Comparison of ENCODE assay signal across 22 cellular contexts in genomic region chr21:39669485-39669884, GRCh38. TPM values are rescaled to one million over a fixed set of nuclear protein-coding genes. Genes with fewer than 3 reads are reported as not detected.
A peak's percentile ranks its signal among the peaks of the same experiment; 100 is the strongest.
DNase-seq lines count a peak whose midpoint lies in the region; ATAC-seq and TF ChIP-seq lines count a peak whose summit lies in the region.
"Had no signal": no experiment of that assay in that cellular context is flagged by ENCODE, and none has a peak within 500 bp of the region (broad histone marks: within the 10 kb centered on the region; RNA-seq: fewer than 3 reads in every experiment).

No MANE protein-coding gene starts in this region.

- no peak for TF ChIP-seq CTCF in osteocyte (IDR thresholded peaks at IDR 0.05)
- no peak for TF ChIP-seq CTCF in CD8-positive, alpha-beta T cell (IDR thresholded peaks at IDR 0.05)

- CTCF ChIA-PET in CD8-positive, alpha-beta T cell (lab: Charles Lee): no interaction called here

- H3K4me1 Mint-ChIP-seq in activated T-helper 1 cell treated with anti-CD3 and anti-CD28 coated beads, Interleukin-12 subunit alpha, Interleukin-12 subunit beta, Interleukin-2, Interleukin-4 antibody, amounts not matched to agents 30 ng/mL and 10 ng/mL and 1 ng/mL, durations not matched to agents 14 hours and 24 hours and 36 hours (ENCODE audit: low read depth): no peaks in the 10 kb centered on the region
- H3K4me1 Mint-ChIP-seq in osteocyte (ENCODE audit: unreplicated experiment): no peaks in the 10 kb centered on the region
- no peaks in the 10 kb centered on the region for H3K4me1 Mint-ChIP-seq in CD8-positive, alpha-beta T cell (ENCODE audit: low read depth)
- H3K4me1 Mint-ChIP-seq: activated naive CD4-positive, alpha-beta T cell treated with anti-CD3 and anti-CD28 coated beads, Interleukin-2, amount 50 U/mL, for 24 hours; central memory CD8-positive, alpha-beta T cell; natural killer cell; stimulated activated naive B cell treated with anti-CD40 and anti-IgM and Interleukin-4, amounts not matched to agents 10 μg/mL and 1 μg/mL and 100 μg/mL, for 72 hours had no signal

- no peaks in the 10 kb centered on the region for H3K9me3 Mint-ChIP-seq in activated T-helper 1 cell treated with anti-CD3 and anti-CD28 coated beads, Interleukin-12 subunit alpha, Interleukin-12 subunit beta, Interleukin-2, Interleukin-4 antibody, amounts not matched to agents 30 ng/mL and 10 ng/mL and 1 ng/mL, durations not matched to agents 14 hours and 24 hours and 36 hours
- H3K9me3 Mint-ChIP-seq in osteocyte (ENCODE audit: unreplicated experiment): no peaks in the 10 kb centered on the region
- H3K9me3 Mint-ChIP-seq in CD8-positive, alpha-beta T cell: no peaks in the 10 kb centered on the region
- H3K9me3 Mint-ChIP-seq: activated naive CD4-positive, alpha-beta T cell treated with anti-CD3 and anti-CD28 coated beads, Interleukin-2, amount 50 U/mL, for 24 hours; natural killer cell; stimulated activated naive B cell treated with anti-CD40 and anti-IgM and Interleukin-4, amounts not matched to agents 10 μg/mL and 1 μg/mL and 100 μg/mL, for 72 hours had no signal

- no peak overlapping the region for H3K27ac ChIP-seq in CD8-positive, alpha-beta T cell (ENCODE audit: low read depth, low read length)
- H3K27ac ChIP-seq: ascending aorta; BLaER1 treated with 17β-estradiol and CSF1 and Interleukin-3, amounts not matched to agents 10 nM and 100 nM; dorsolateral prefrontal cortex had no signal

- no peaks in the 10 kb centered on the region for H3K9me3 ChIP-seq in CD8-positive, alpha-beta T cell (ENCODE audit: low read length)
- H3K9me3 ChIP-seq: ascending aorta; BLaER1 treated with 17β-estradiol and CSF1 and Interleukin-3, amounts not matched to agents 10 nM and 100 nM had no signal

- no peaks in the 10 kb centered on the region for H3K27me3 Mint-ChIP-seq in activated T-helper 1 cell treated with anti-CD3 and anti-CD28 coated beads, Interleukin-12 subunit alpha, Interleukin-12 subunit beta, Interleukin-2, Interleukin-4 antibody, amounts not matched to agents 30 ng/mL and 10 ng/mL and 1 ng/mL, durations not matched to agents 14 hours and 24 hours and 36 hours (ENCODE audit: insufficient read depth)
- H3K27me3 Mint-ChIP-seq in osteocyte (ENCODE audit: unreplicated experiment): no peaks in the 10 kb centered on the region
- H3K27me3 Mint-ChIP-seq in CD8-positive, alpha-beta T cell (ENCODE audit: low read depth): peaks cover 8% of the 10 kb centered on the region

- intact Hi-C loops in activated T-helper 1 cell treated with anti-CD3 and anti-CD28 coated beads, Interleukin-12 subunit alpha, Interleukin-12 subunit beta, Interleukin-2, Interleukin-4 antibody, amounts not matched to agents 30 ng/mL and 10 ng/mL and 1 ng/mL, durations not matched to agents 14 hours and 24 hours and 36 hours (cut with micrococcal nuclease): no loop called here
- intact Hi-C loops in CD8-positive, alpha-beta T cell (cut with DNase I, micrococcal nuclease): no loop called here

- POLR2A ChIA-PET in CD8-positive, alpha-beta T cell (lab: Charles Lee): no interaction called here

- ATAC-seq in CD8-positive, alpha-beta T cell: no peak
- no peak for ATAC-seq in HG03442 (IDR thresholded peaks at IDR 0.05; ENCODE audit: unreplicated experiment)
- no peak for ATAC-seq in HG03460 (IDR thresholded peaks at IDR 0.05; ENCODE audit: unreplicated experiment)
- ATAC-seq: natural killer cell; stimulated activated naive B cell treated with anti-CD40 and anti-IgM and Interleukin-4, amounts not matched to agents 10 μg/mL and 1 μg/mL and 100 μg/mL, for 72 hours had no signal

- H3K4me3 Mint-ChIP-seq in activated T-helper 1 cell treated with anti-CD3 and anti-CD28 coated beads, Interleukin-12 subunit alpha, Interleukin-12 subunit beta, Interleukin-2, Interleukin-4 antibody, amounts not matched to agents 30 ng/mL and 10 ng/mL and 1 ng/mL, durations not matched to agents 14 hours and 24 hours and 36 hours: no peak overlapping the region
- no peak overlapping the region for H3K4me3 Mint-ChIP-seq in osteocyte (ENCODE audit: unreplicated experiment)
- no peak overlapping the region for H3K4me3 Mint-ChIP-seq in CD8-positive, alpha-beta T cell
- H3K4me3 Mint-ChIP-seq: activated naive CD4-positive, alpha-beta T cell treated with anti-CD3 and anti-CD28 coated beads, Interleukin-2, amount 50 U/mL, for 24 hours; central memory CD8-positive, alpha-beta T cell; natural killer cell; stimulated activated naive B cell treated with anti-CD40 and anti-IgM and Interleukin-4, amounts not matched to agents 10 μg/mL and 1 μg/mL and 100 μg/mL, for 72 hours had no signal

- peak overlapping the region; percentile 8 for H3K27ac Mint-ChIP-seq in activated T-helper 1 cell treated with anti-CD3 and anti-CD28 coated beads, Interleukin-12 subunit alpha, Interleukin-12 subunit beta, Interleukin-2, Interleukin-4 antibody, amounts not matched to agents 30 ng/mL and 10 ng/mL and 1 ng/mL, durations not matched to agents 14 hours and 24 hours and 36 hours
- H3K27ac Mint-ChIP-seq in osteocyte (ENCODE audit: unreplicated experiment): no peak overlapping the region
- H3K27ac Mint-ChIP-seq in CD8-positive, alpha-beta T cell: no peak overlapping the region
- H3K27ac Mint-ChIP-seq: activated naive CD4-positive, alpha-beta T cell treated with anti-CD3 and anti-CD28 coated beads, Interleukin-2, amount 50 U/mL, for 24 hours; natural killer cell; stimulated activated naive B cell treated with anti-CD40 and anti-IgM and Interleukin-4, amounts not matched to agents 10 μg/mL and 1 μg/mL and 100 μg/mL, for 72 hours had no signal

- H3K4me3 ChIP-seq in CD8-positive, alpha-beta T cell (ENCODE audit: low read depth, low read length): no peak overlapping the region
- H3K4me3 ChIP-seq: ascending aorta; BLaER1 treated with 17β-estradiol and CSF1 and Interleukin-3, amounts not matched to agents 10 nM and 100 nM; dorsolateral prefrontal cortex had no signal

- H3K4me1 ChIP-seq in CD8-positive, alpha-beta T cell (ENCODE audit: insufficient read depth, low read length): no peaks in the 10 kb centered on the region
- H3K4me1 ChIP-seq: ascending aorta; BLaER1 treated with 17β-estradiol and CSF1 and Interleukin-3, amounts not matched to agents 10 nM and 100 nM had no signal

- no peaks in the 10 kb centered on the region for H3K36me3 ChIP-seq in CD8-positive, alpha-beta T cell (ENCODE audit: insufficient read depth, low read length)
- H3K36me3 ChIP-seq: ascending aorta; BLaER1 treated with 17β-estradiol and CSF1 and Interleukin-3, amounts not matched to agents 10 nM and 100 nM had no signal

- H3K36me3 Mint-ChIP-seq in activated T-helper 1 cell treated with anti-CD3 and anti-CD28 coated beads, Interleukin-12 subunit alpha, Interleukin-12 subunit beta, Interleukin-2, Interleukin-4 antibody, amounts not matched to agents 30 ng/mL and 10 ng/mL and 1 ng/mL, durations not matched to agents 14 hours and 24 hours and 36 hours (ENCODE audit: low read depth): no peaks in the 10 kb centered on the region
- H3K36me3 Mint-ChIP-seq in osteocyte (ENCODE audit: unreplicated experiment): no peaks in the 10 kb centered on the region
- no peaks in the 10 kb centered on the region for H3K36me3 Mint-ChIP-seq in CD8-positive, alpha-beta T cell
- H3K36me3 Mint-ChIP-seq: activated naive CD4-positive, alpha-beta T cell treated with anti-CD3 and anti-CD28 coated beads, Interleukin-2, amount 50 U/mL, for 24 hours; natural killer cell; stimulated activated naive B cell treated with anti-CD40 and anti-IgM and Interleukin-4, amounts not matched to agents 10 μg/mL and 1 μg/mL and 100 μg/mL, for 72 hours had no signal

- peak; percentile 46 for DNase-seq in DMS53 treated with DMSO at 0.1 percent for 48 hours (lab: John Stamatoyannopoulos, UW; ENCODE audit: unreplicated experiment)
- DNase-seq in NCI-H2029 treated with DMSO at 0.1 percent for 48 hours (lab: John Stamatoyannopoulos, UW): peak; percentile 73
- DNase-seq in activated T-helper 1 cell treated with anti-CD3 and anti-CD28 coated beads, Interleukin-12 subunit alpha, Interleukin-12 subunit beta, Interleukin-2, Interleukin-4 antibody, amounts not matched to agents 30 ng/mL and 10 ng/mL and 1 ng/mL, durations not matched to agents 14 hours and 24 hours and 36 hours (ENCODE audit: low spot score): no peak
- peak; percentile 54 for DNase-seq in osteocyte (ENCODE audit: extremely low spot score, unreplicated experiment)
- no peak for DNase-seq in CD8-positive, alpha-beta T cell
- DNase-seq in NCI-H510A treated with DMSO at 0.1 percent for 48 hours (lab: John Stamatoyannopoulos, UW): no peak
- DNase-seq: ACHN; activated CD4-positive, alpha-beta T cell treated with anti-CD3 and anti-CD28 coated beads, Interleukin-2, amount 50 U/mL, for 1 hour; dorsolateral prefrontal cortex; natural killer cell; NCI-H1048; NCI-H510A; retina; stimulated activated CD4-positive, alpha-beta T cell treated with anti-CD3 and anti-CD28 coated beads, Interleukin-4, amount 100 ng/mL, for 24 hours; stimulated activated naive B cell treated with anti-CD40 and anti-IgM and Interleukin-4, amounts not matched to agents 10 μg/mL and 1 μg/mL and 100 μg/mL, for 72 hours had no signal

- H3K27me3 ChIP-seq in CD8-positive, alpha-beta T cell (ENCODE audit: insufficient read depth, low read length): no peaks in the 10 kb centered on the region
- H3K27me3 ChIP-seq: ascending aorta; BLaER1 treated with 17β-estradiol and CSF1 and Interleukin-3, amounts not matched to agents 10 nM and 100 nM had no signal

RNA-seq across cellular contexts. Expression of gene B3GALT5, which starts 56.7 kb away (rescaled TPM):
- not detected in 2 replicates for total RNA-seq in activated T-helper 1 cell treated with anti-CD3 and anti-CD28 coated beads, Interleukin-12 subunit alpha, Interleukin-12 subunit beta, Interleukin-2, Interleukin-4 antibody, amounts not matched to agents 30 ng/mL and 10 ng/mL and 1 ng/mL, durations not matched to agents 14 hours and 24 hours and 36 hours
- total RNA-seq in osteocyte: not detected in 2 replicates
- total RNA-seq in CD8-positive, alpha-beta T cell: not detected
- total RNA-seq: ascending aorta, endothelial cell of umbilical vein had no signal

Comparison
In these comparisons a context has a peak if more than half of its experiments do, and no peak if none do; other contexts are left out.
1. DNase-seq: peak in DMS53 treated with DMSO at 0.1 percent for 48 hours (single experiment), NCI-H2029 treated with DMSO at 0.1 percent for 48 hours (single experiment) and osteocyte (single experiment); none in activated T-helper 1 cell treated with anti-CD3 and anti-CD28 coated beads, Interleukin-12 subunit alpha, Interleukin-12 subunit beta, Interleukin-2, Interleukin-4 antibody, amounts not matched to agents 30 ng/mL and 10 ng/mL and 1 ng/mL, durations not matched to agents 14 hours and 24 hours and 36 hours (single experiment), CD8-positive, alpha-beta T cell (0 of 7) and NCI-H510A treated with DMSO at 0.1 percent for 48 hours (single experiment).